ENCODE assay signal across 12 cellular contexts in the genomic region with DNA sequence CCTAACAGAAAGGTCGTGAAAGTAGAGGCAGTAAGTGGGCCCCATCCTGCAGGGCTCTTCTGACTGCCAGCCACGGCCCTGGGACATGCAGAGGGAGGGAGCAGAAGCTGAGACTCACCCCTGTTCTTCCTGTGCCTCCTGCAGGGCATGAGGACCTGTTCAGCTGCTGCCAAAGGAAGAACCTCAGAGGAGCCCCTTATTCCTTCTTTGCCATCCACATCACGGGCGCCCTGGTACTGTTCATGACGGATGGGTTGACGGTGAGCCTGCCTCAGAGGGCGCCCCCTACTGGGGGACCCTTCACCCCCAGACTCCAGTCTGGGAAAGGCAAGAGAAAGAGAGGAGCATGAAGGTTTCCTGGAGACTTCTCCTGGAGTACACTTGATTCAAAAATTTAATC. TPM values are rescaled to one million over a fixed set of nuclear protein-coding genes. Genes with fewer than 3 reads are reported as not detected.
A peak's percentile ranks its signal among the peaks of the same experiment; 100 is the strongest.
DNase-seq lines count a peak whose midpoint lies in the region; ATAC-seq and TF ChIP-seq lines count a peak whose summit lies in the region.
"Had no signal": no experiment of that assay in that cellular context is flagged by ENCODE, and none has a peak within 500 bp of the region (broad histone marks: within the 10 kb centered on the region; RNA-seq: fewer than 3 reads in every experiment).

No MANE protein-coding gene starts in this region.

- ATAC-seq in HG02623 (IDR thresholded peaks at IDR 0.05; ENCODE audit: unreplicated experiment) = no peak
- no peak for ATAC-seq in GM18909 (IDR thresholded peaks at IDR 0.05; ENCODE audit: poor library complexity, unreplicated experiment)
- ATAC-seq: activated naive CD4-positive, alpha-beta T cell treated with anti-CD3 and anti-CD28 coated beads, Interleukin-2, amount 50 U/mL, for 72 hours had no signal

- BruUV-seq in A673 (replicated peaks; lab: Mats Ljungman, UMichigan) = no TSS peak

- H3K27ac Mint-ChIP-seq in activated T-helper 2 cell treated with anti-CD3 and anti-CD28 coated beads, Interferon-gamma antibody, Interleukin-2, Interleukin-4, amounts not matched to agents 10 μg/mL and 5 μg/mL and 100 μg/mL, durations not matched to agents 14 hours and 24 hours and 36 hours = no peak overlapping the region
- H3K27ac Mint-ChIP-seq: activated naive CD4-positive, alpha-beta T cell treated with anti-CD3 and anti-CD28 coated beads, Interleukin-2, amount 50 U/mL, for 72 hours had no signal

- H3K4me2 ChIP-seq in SU-DHL-6 (ENCODE audit: low read depth, low read length, poor library complexity, severe bottlenecking) = no peak overlapping the region

- no peak overlapping the region for H3K27ac ChIP-seq in A673 (ENCODE audit: low read depth, low read length, poor library complexity, severe bottlenecking)
- no peak overlapping the region for H3K27ac ChIP-seq in SU-DHL-6 (ENCODE audit: low read depth, low read length)
- H3K27ac ChIP-seq: HL-60, neutrophil had no signal

- H3K4me3 ChIP-seq in A673 (ENCODE audit: low read depth, low read length, poor library complexity, severe bottlenecking) (no peak overlapping the region), SU-DHL-6 (ENCODE audit: insufficient read depth, low read length, poor library complexity, severe bottlenecking) (no peak overlapping the region)

- H3K9ac ChIP-seq in SU-DHL-6 (ENCODE audit: low read length) = no peak overlapping the region

- CTCF ChIA-PET in A673 (lab: Charles Lee) = no interaction called here

- TF ChIP-seq CTCF in A673 (conservative IDR thresholded peaks at IDR 0.05; ENCODE audit: low read depth, low read length) (peak; percentile 59), GM10266 (IDR thresholded peaks at IDR 0.05; ENCODE audit: control insufficient read depth, insufficient read depth, low read depth, missing control alignments) (peak; percentile 34), SU-DHL-6 (IDR thresholded peaks at IDR 0.05; ENCODE audit: insufficient read depth, low read length, poor library complexity, severe bottlenecking) (peak; percentile 69)

- no peak for DNase-seq in A673 (ENCODE audit: low spot score)
- no peak for DNase-seq in GM10266 (ENCODE audit: extremely low spot score)
- peak; percentile 40 for DNase-seq in islet precursor cell
- DNase-seq in activated T-helper 2 cell treated with anti-CD3 and anti-CD28 coated beads, Interferon-gamma antibody, Interleukin-2, Interleukin-4, amounts not matched to agents 10 μg/mL and 5 μg/mL and 100 μg/mL, durations not matched to agents 14 hours and 24 hours and 36 hours (ENCODE audit: low spot score) = no peak
- no peak for DNase-seq in MV-4-11 (lab: John Stamatoyannopoulos, UW)
- DNase-seq: NCI-H1694 had no signal

- no peaks in the 10 kb centered on the region for H3K36me3 Mint-ChIP-seq in activated T-helper 2 cell treated with anti-CD3 and anti-CD28 coated beads, Interferon-gamma antibody, Interleukin-2, Interleukin-4, amounts not matched to agents 10 μg/mL and 5 μg/mL and 100 μg/mL, durations not matched to agents 14 hours and 24 hours and 36 hours (ENCODE audit: low read depth)
- H3K36me3 Mint-ChIP-seq: activated naive CD4-positive, alpha-beta T cell treated with anti-CD3 and anti-CD28 coated beads, Interleukin-2, amount 50 U/mL, for 72 hours had no signal

- no peaks in the 10 kb centered on the region for H3K79me2 ChIP-seq in SU-DHL-6 (ENCODE audit: insufficient read depth, low read length)

- H3K36me3 ChIP-seq in A673 (ENCODE audit: insufficient read depth, low read length, poor library complexity, severe bottlenecking) (no peaks in the 10 kb centered on the region), SU-DHL-6 (ENCODE audit: low read length) (no peaks in the 10 kb centered on the region)
- H3K36me3 ChIP-seq: neutrophil had no signal

- H3K9me3 ChIP-seq in A673 (ENCODE audit: low read depth, low read length, poor library complexity, severe bottlenecking) = no peaks in the 10 kb centered on the region
- H3K9me3 ChIP-seq in SU-DHL-6 (ENCODE audit: insufficient read depth, low read length) = no peaks in the 10 kb centered on the region
- H3K9me3 ChIP-seq: neutrophil had no signal

- no peak overlapping the region for H3K4me3 Mint-ChIP-seq in activated T-helper 2 cell treated with anti-CD3 and anti-CD28 coated beads, Interferon-gamma antibody, Interleukin-2, Interleukin-4, amounts not matched to agents 10 μg/mL and 5 μg/mL and 100 μg/mL, durations not matched to agents 14 hours and 24 hours and 36 hours (ENCODE audit: low read depth)

- peaks cover 8% of the 10 kb centered on the region for H3K4me1 ChIP-seq in A673 (ENCODE audit: insufficient read depth, low read length, poor library complexity, severe bottlenecking)

- peaks cover 3% of the 10 kb centered on the region for H3K27me3 Mint-ChIP-seq in activated T-helper 2 cell treated with anti-CD3 and anti-CD28 coated beads, Interferon-gamma antibody, Interleukin-2, Interleukin-4, amounts not matched to agents 10 μg/mL and 5 μg/mL and 100 μg/mL, durations not matched to agents 14 hours and 24 hours and 36 hours (ENCODE audit: low read depth)

- H3F3A ChIP-seq in SU-DHL-6 (ENCODE audit: insufficient read depth) = no peaks in the 10 kb centered on the region

- intact Hi-C loops in A673 (cut with micrococcal nuclease; ENCODE audit: unreplicated experiment) = loop anchor here (5.0 kb wide), 1 partner anchor 52 kb away; no protein-coding TSS in a partner anchor
- intact Hi-C loops in activated T-helper 2 cell treated with anti-CD3 and anti-CD28 coated beads, Interferon-gamma antibody, Interleukin-2, Interleukin-4, amounts not matched to agents 10 μg/mL and 5 μg/mL and 100 μg/mL, durations not matched to agents 14 hours and 24 hours and 36 hours (cut with micrococcal nuclease) = no loop called here

- H3K9me2 ChIP-seq in SU-DHL-6 (replicated peaks; ENCODE audit: insufficient read depth, low read length) = no peaks in the 10 kb centered on the region

- POLR2A ChIA-PET in A673 (lab: Charles Lee; ENCODE audit: low non-redundant PET) = no interaction called here

- peaks cover 8% of the 10 kb centered on the region for H3K4me1 Mint-ChIP-seq in activated T-helper 2 cell treated with anti-CD3 and anti-CD28 coated beads, Interferon-gamma antibody, Interleukin-2, Interleukin-4, amounts not matched to agents 10 μg/mL and 5 μg/mL and 100 μg/mL, durations not matched to agents 14 hours and 24 hours and 36 hours (ENCODE audit: low read depth)

- H3K9me3 Mint-ChIP-seq in activated T-helper 2 cell treated with anti-CD3 and anti-CD28 coated beads, Interferon-gamma antibody, Interleukin-2, Interleukin-4, amounts not matched to agents 10 μg/mL and 5 μg/mL and 100 μg/mL, durations not matched to agents 14 hours and 24 hours and 36 hours = no peaks in the 10 kb centered on the region
- H3K9me3 Mint-ChIP-seq: activated naive CD4-positive, alpha-beta T cell treated with anti-CD3 and anti-CD28 coated beads, Interleukin-2, amount 50 U/mL, for 72 hours had no signal

- no peak overlapping the region for H2AFZ ChIP-seq in SU-DHL-6 (ENCODE audit: low read depth, low read length, severe bottlenecking)

- no peaks in the 10 kb centered on the region for H3K27me3 ChIP-seq in A673 (replicated peaks; ENCODE audit: insufficient read depth, low read depth, low read length, poor library complexity)
- H3K27me3 ChIP-seq in SU-DHL-6 (ENCODE audit: low read length) = no peaks in the 10 kb centered on the region

- no peaks in the 10 kb centered on the region for H4K20me1 ChIP-seq in SU-DHL-6 (ENCODE audit: low read depth, low read length)

RNA-seq across cellular contexts. Expression of a gene that starts 47.1 kb away (rescaled TPM):
- 35.4 and 38.2 TPM in 2 replicates for total RNA-seq in A673 (2021)
- 68.8 and 80.3 TPM in 2 replicates for total RNA-seq in activated T-helper 2 cell treated with anti-CD3 and anti-CD28 coated beads, Interferon-gamma antibody, Interleukin-2, Interleukin-4, amounts not matched to agents 10 μg/mL and 5 μg/mL and 100 μg/mL, durations not matched to agents 14 hours and 24 hours and 36 hours
